Comparison of ENCODE assay signal across 19 cellular contexts in genomic region chr10:131858118-131858515, GRCh38. TPM values are rescaled to one million over a fixed set of nuclear protein-coding genes. Genes with fewer than 3 reads are reported as not detected.
DNase-seq lines count a peak whose midpoint lies in the region; ATAC-seq and TF ChIP-seq lines count a peak whose summit lies in the region.
"Had no signal": no experiment of that assay in that cellular context is flagged by ENCODE, and none has a peak within 500 bp of the region (broad histone marks: within the 10 kb centered on the region; RNA-seq: fewer than 3 reads in every experiment).

No MANE protein-coding gene starts in this region.

- CTCF ChIA-PET in activated naive CD4-positive, alpha-beta T cell treated with anti-CD3 and anti-CD28 coated beads, Interleukin-2, amount 10 ng/mL, durations not matched to agents 7 days and 5 days (lab: Charles Lee), result no interaction called here
- CTCF ChIA-PET in activated naive CD4-positive, alpha-beta T cell treated with anti-CD3 and anti-CD28 coated beads for 36 hours (lab: Charles Lee), result no interaction called here

- no peak overlapping the region for H3K27ac Mint-ChIP-seq in activated naive CD4-positive, alpha-beta T cell treated with anti-CD3 and anti-CD28 coated beads, Interleukin-2, amount 10 ng/mL, durations not matched to agents 7 days and 5 days
- no peak overlapping the region for H3K27ac Mint-ChIP-seq in activated naive CD4-positive, alpha-beta T cell treated with anti-CD3 and anti-CD28 coated beads for 36 hours
- no peak overlapping the region for H3K27ac Mint-ChIP-seq in chondrocyte (ENCODE audit: unreplicated experiment)
- H3K27ac Mint-ChIP-seq in type B pancreatic cell, result no peak overlapping the region
- H3K27ac Mint-ChIP-seq: GM23338 had no signal

- H3K36me3 Mint-ChIP-seq in activated naive CD4-positive, alpha-beta T cell treated with anti-CD3 and anti-CD28 coated beads, Interleukin-2, amount 10 ng/mL, durations not matched to agents 7 days and 5 days, result no peaks in the 10 kb centered on the region
- no peaks in the 10 kb centered on the region for H3K36me3 Mint-ChIP-seq in activated naive CD4-positive, alpha-beta T cell treated with anti-CD3 and anti-CD28 coated beads for 36 hours (ENCODE audit: low read depth)
- H3K36me3 Mint-ChIP-seq in chondrocyte (ENCODE audit: low read depth), result no peaks in the 10 kb centered on the region
- no peaks in the 10 kb centered on the region for H3K36me3 Mint-ChIP-seq in type B pancreatic cell

- H3K9me3 Mint-ChIP-seq in activated naive CD4-positive, alpha-beta T cell treated with anti-CD3 and anti-CD28 coated beads, Interleukin-2, amount 10 ng/mL, durations not matched to agents 7 days and 5 days, result no peaks in the 10 kb centered on the region
- H3K9me3 Mint-ChIP-seq in activated naive CD4-positive, alpha-beta T cell treated with anti-CD3 and anti-CD28 coated beads for 36 hours, result no peaks in the 10 kb centered on the region
- H3K9me3 Mint-ChIP-seq in chondrocyte (ENCODE audit: low read depth), result no peaks in the 10 kb centered on the region
- no peaks in the 10 kb centered on the region for H3K9me3 Mint-ChIP-seq in type B pancreatic cell
- H3K9me3 Mint-ChIP-seq: GM23338 had no signal

- H3K27me3 Mint-ChIP-seq in activated naive CD4-positive, alpha-beta T cell treated with anti-CD3 and anti-CD28 coated beads, Interleukin-2, amount 10 ng/mL, durations not matched to agents 7 days and 5 days, result peaks cover 5% of the 10 kb centered on the region
- peaks cover 5% of the 10 kb centered on the region for H3K27me3 Mint-ChIP-seq in activated naive CD4-positive, alpha-beta T cell treated with anti-CD3 and anti-CD28 coated beads for 36 hours (ENCODE audit: low read depth)
- peaks cover 28% of the 10 kb centered on the region for H3K27me3 Mint-ChIP-seq in chondrocyte (ENCODE audit: low read depth)
- peaks cover 19% of the 10 kb centered on the region for H3K27me3 Mint-ChIP-seq in type B pancreatic cell

- DNase-seq in activated naive CD4-positive, alpha-beta T cell treated with anti-CD3 and anti-CD28 coated beads, Interleukin-2, amount 10 ng/mL, durations not matched to agents 7 days and 5 days, result peak; percentile 13
- DNase-seq in activated naive CD4-positive, alpha-beta T cell treated with anti-CD3 and anti-CD28 coated beads for 36 hours, result no peak
- DNase-seq in chondrocyte (ENCODE audit: low spot score), result peak; percentile 80
- DNase-seq in mesenteric fat pad (ENCODE audit: low spot score), result peak; percentile 76
- DNase-seq in type B pancreatic cell (ENCODE audit: extremely low spot score, unreplicated experiment), result peak; percentile 44
- DNase-seq: 8988T, COR-L47, DMS79 treated with DMSO at 0.1 percent for 48 hours, Kasumi-1, NCI-H1694, NCI-H2081 treated with DMSO at 0.1 percent for 48 hours, NCI-H446, NCI-H526 had no signal

- no peaks in the 10 kb centered on the region for H3K4me1 Mint-ChIP-seq in activated naive CD4-positive, alpha-beta T cell treated with anti-CD3 and anti-CD28 coated beads, Interleukin-2, amount 10 ng/mL, durations not matched to agents 7 days and 5 days
- no peaks in the 10 kb centered on the region for H3K4me1 Mint-ChIP-seq in activated naive CD4-positive, alpha-beta T cell treated with anti-CD3 and anti-CD28 coated beads for 36 hours (ENCODE audit: low read depth)
- no peaks in the 10 kb centered on the region for H3K4me1 Mint-ChIP-seq in chondrocyte (ENCODE audit: low read depth)
- H3K4me1 Mint-ChIP-seq in type B pancreatic cell (ENCODE audit: unreplicated experiment), result no peaks in the 10 kb centered on the region
- H3K4me1 Mint-ChIP-seq: GM23338 had no signal

- intact Hi-C loops in activated naive CD4-positive, alpha-beta T cell treated with anti-CD3 and anti-CD28 coated beads for 36 hours (cut with micrococcal nuclease), result no loop called here

- TF ChIP-seq CTCF in chondrocyte (IDR thresholded peaks at IDR 0.05) (no peak), type B pancreatic cell (conservative IDR thresholded peaks at IDR 0.05) (no peak)

- ATAC-seq in GM18520 (IDR thresholded peaks at IDR 0.05; ENCODE audit: unreplicated experiment) (no peak), GM21360 (IDR thresholded peaks at IDR 0.05; ENCODE audit: unreplicated experiment) (no peak), HG03571 (IDR thresholded peaks at IDR 0.05; ENCODE audit: unreplicated experiment) (no peak)
- ATAC-seq: GM12878, GM23338, Right ventricle myocardium inferior had no signal

- no peak overlapping the region for H3K4me3 Mint-ChIP-seq in activated naive CD4-positive, alpha-beta T cell treated with anti-CD3 and anti-CD28 coated beads, Interleukin-2, amount 10 ng/mL, durations not matched to agents 7 days and 5 days
- H3K4me3 Mint-ChIP-seq in activated naive CD4-positive, alpha-beta T cell treated with anti-CD3 and anti-CD28 coated beads for 36 hours, result no peak overlapping the region
- H3K4me3 Mint-ChIP-seq in chondrocyte (ENCODE audit: unreplicated experiment) (no peak overlapping the region), type B pancreatic cell (no peak overlapping the region)
- H3K4me3 Mint-ChIP-seq: GM23338 had no signal

RNA-seq across cellular contexts. Expression of gene PPP2R2D, which starts 42.7 kb away (rescaled TPM):
- total RNA-seq in activated naive CD4-positive, alpha-beta T cell treated with anti-CD3 and anti-CD28 coated beads for 36 hours, result 10 to 100 TPM; 31.5 to 34.7 TPM
- total RNA-seq in chondrocyte, result 24.3 to 27.5 TPM (median 25.1 TPM) in 3 replicates
- total RNA-seq in mesenteric fat pad, result 27.4 TPM
- 36.6 and 38.1 TPM in 2 replicates for total RNA-seq in type B pancreatic cell (ENCODE audit: low replicate concordance)
